8 cellular contexts compared by ENCODE assay signal in the genomic region with DNA sequence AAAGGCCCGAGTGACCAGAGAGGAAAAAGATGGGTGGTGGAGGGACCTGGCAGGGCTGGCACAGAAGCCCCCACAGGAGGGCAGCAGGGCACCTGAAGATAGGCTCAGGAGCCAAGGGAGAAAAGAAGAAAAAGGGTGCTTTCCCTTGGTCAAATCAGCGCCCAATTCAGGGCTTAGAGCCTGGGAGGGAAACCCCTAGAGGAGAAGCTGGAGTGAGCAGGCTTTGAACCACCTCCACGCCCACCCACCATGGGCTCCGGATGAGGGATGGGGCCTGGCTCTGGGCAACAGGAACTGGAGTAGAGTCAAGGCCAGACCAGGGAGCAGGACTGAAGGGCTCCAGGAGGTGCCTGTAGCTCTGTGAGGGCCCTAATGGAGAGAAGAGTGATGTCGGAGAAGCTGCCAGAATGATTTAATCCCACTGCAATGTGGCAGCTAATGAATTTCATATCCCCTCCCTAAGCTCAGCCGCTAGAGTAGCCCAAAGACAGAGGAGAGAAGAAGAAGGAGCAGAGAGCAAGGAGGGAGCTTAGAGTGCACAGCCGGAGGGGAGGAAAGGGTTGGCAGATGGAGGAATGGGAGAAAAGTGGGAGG. TPM values are rescaled to one million over a fixed set of nuclear protein-coding genes. Genes with fewer than 3 reads are reported as not detected.
A peak's percentile ranks its signal among the peaks of the same experiment; 100 is the strongest.
DNase-seq lines count a peak whose midpoint lies in the region; ATAC-seq and TF ChIP-seq lines count a peak whose summit lies in the region.

No MANE protein-coding gene starts in this region.

- no peaks in the 10 kb centered on the region for H3K36me3 ChIP-seq in SU-DHL-6 (ENCODE audit: low read length)
- no peaks in the 10 kb centered on the region for H3K36me3 ChIP-seq in skeletal muscle tissue (ENCODE audit: control insufficient read depth in 3 of 3, insufficient read depth in 3 of 3, low read length in 3 of 3)
- H3K36me3 ChIP-seq in CD8-positive, alpha-beta T cell (ENCODE audit: insufficient read depth, low read length) = no peaks in the 10 kb centered on the region

- peaks cover 35% of the 10 kb centered on the region for H3F3A ChIP-seq in SU-DHL-6 (ENCODE audit: insufficient read depth)

- H3K4me1 ChIP-seq in skeletal muscle tissue (ENCODE audit: control insufficient read depth in 3 of 3, insufficient read depth in 3 of 3, low read length in 3 of 3) = peaks cover 32 to 40% (median 33%) of the 10 kb centered on the region in 3 donors
- no peaks in the 10 kb centered on the region for H3K4me1 ChIP-seq in CD8-positive, alpha-beta T cell (ENCODE audit: insufficient read depth, low read length)

- no peaks in the 10 kb centered on the region for H4K20me1 ChIP-seq in SU-DHL-6 (ENCODE audit: low read depth, low read length)

- peaks cover 41% of the 10 kb centered on the region for H3K27me3 Mint-ChIP-seq in CD8-positive, alpha-beta T cell (ENCODE audit: low read depth)

- no peak overlapping the region for H3K4me2 ChIP-seq in SU-DHL-6 (ENCODE audit: low read depth, low read length, poor library complexity, severe bottlenecking)

- DNase-seq in GM12865 (ENCODE audit: low read depth) (peak; percentile 9), left cardiac atrium (no peak), GM20000 (ENCODE audit: low spot score) (no peak), SW 1271 (lab: John Stamatoyannopoulos, UW) (no peak)
- DNase-seq in CD8-positive, alpha-beta T cell = no peak

- no peaks in the 10 kb centered on the region for H3K27me3 ChIP-seq in SU-DHL-6 (ENCODE audit: low read length)
- H3K27me3 ChIP-seq in skeletal muscle tissue (ENCODE audit: control insufficient read depth in 3 of 3, insufficient read depth in 3 of 3, low read length in 3 of 3) = peaks cover 0 to 2% (median 0%) of the 10 kb centered on the region in 3 donors
- H3K27me3 ChIP-seq in CD8-positive, alpha-beta T cell (ENCODE audit: insufficient read depth, low read length) = no peaks in the 10 kb centered on the region

- no peak overlapping the region for H3K27ac Mint-ChIP-seq in CD8-positive, alpha-beta T cell

- no peaks in the 10 kb centered on the region for H3K9me3 ChIP-seq in SU-DHL-6 (ENCODE audit: insufficient read depth, low read length)
- H3K9me3 ChIP-seq in skeletal muscle tissue (ENCODE audit: control insufficient read depth in 3 of 3, low read length in 3 of 3) = no peaks in the 10 kb centered on the region
- H3K9me3 ChIP-seq in CD8-positive, alpha-beta T cell (ENCODE audit: low read length) = no peaks in the 10 kb centered on the region

- intact Hi-C loops in left cardiac atrium (cut with DNase I) = no loop called here
- intact Hi-C loops in CD8-positive, alpha-beta T cell (cut with DNase I, micrococcal nuclease) = no loop called here

- H3K36me3 Mint-ChIP-seq in CD8-positive, alpha-beta T cell = no peaks in the 10 kb centered on the region

- no peaks in the 10 kb centered on the region for H3K79me2 ChIP-seq in SU-DHL-6 (ENCODE audit: insufficient read depth, low read length)

- H2AFZ ChIP-seq in SU-DHL-6 (ENCODE audit: low read depth, low read length, severe bottlenecking) = no peak overlapping the region

- H3K4me1 Mint-ChIP-seq in CD8-positive, alpha-beta T cell (ENCODE audit: low read depth) = no peaks in the 10 kb centered on the region

- no peak overlapping the region for H3K4me3 Mint-ChIP-seq in CD8-positive, alpha-beta T cell

- CTCF ChIA-PET in CD8-positive, alpha-beta T cell (lab: Charles Lee) = interaction anchor here (0.7 to 1.2 kb wide), 2 partner anchors 24 to 196 kb away, joined by 3 to 4 read pairs; no protein-coding TSS in a partner anchor

- no peak for TF ChIP-seq CTCF in GM12865 (IDR thresholded peaks at IDR 0.05; ENCODE audit: insufficient read depth, low read depth, low read length, missing control alignments)
- peak; percentile 45 for TF ChIP-seq CTCF in SU-DHL-6 (IDR thresholded peaks at IDR 0.05; ENCODE audit: insufficient read depth, low read length, poor library complexity, severe bottlenecking)
- no peak for TF ChIP-seq CTCF in CD8-positive, alpha-beta T cell (IDR thresholded peaks at IDR 0.05)
- no peak for TF ChIP-seq CTCF in GM20000 (IDR thresholded peaks at IDR 0.05; ENCODE audit: extremely low read depth, missing control alignments)

- POLR2A ChIA-PET in CD8-positive, alpha-beta T cell (lab: Charles Lee) = no interaction called here

- H3K9ac ChIP-seq in SU-DHL-6 (ENCODE audit: low read length) (peak overlapping the region; percentile 50), skeletal muscle tissue (ENCODE audit: low read depth in 1 of 3, low read length in 3 of 3) (peak overlapping the region in 1 of 3 donors; percentile 11)

- H3K27ac ChIP-seq in SU-DHL-6 (ENCODE audit: low read depth, low read length) = peak overlapping the region; percentile 99
- peak overlapping the region; percentile 15 for H3K27ac ChIP-seq in skeletal muscle tissue (ENCODE audit: low read depth, low read length)
- no peak overlapping the region for H3K27ac ChIP-seq in CD8-positive, alpha-beta T cell (ENCODE audit: low read depth, low read length)

- ATAC-seq in left cardiac atrium = peak; percentile 12 to 68
- no peak for ATAC-seq in CD8-positive, alpha-beta T cell
- ATAC-seq in GM21576 (IDR thresholded peaks at IDR 0.05; ENCODE audit: unreplicated experiment) = no peak

- no peak overlapping the region for H3K4me3 ChIP-seq in GM12865 (ENCODE audit: low read depth, low read length)
- no peak overlapping the region for H3K4me3 ChIP-seq in SU-DHL-6 (ENCODE audit: insufficient read depth, low read length, poor library complexity, severe bottlenecking)
- H3K4me3 ChIP-seq in skeletal muscle tissue (ENCODE audit: low read length in 3 of 3) = no peak overlapping the region
- H3K4me3 ChIP-seq in CD8-positive, alpha-beta T cell (ENCODE audit: low read depth, low read length) = no peak overlapping the region

- no peaks in the 10 kb centered on the region for H3K9me2 ChIP-seq in SU-DHL-6 (replicated peaks; ENCODE audit: insufficient read depth, low read length)

- H3K9me3 Mint-ChIP-seq in CD8-positive, alpha-beta T cell = no peaks in the 10 kb centered on the region

RNA-seq across cellular contexts. Expression of a gene that starts 12.0 kb away (rescaled TPM):
- total RNA-seq in left cardiac atrium = 10 to 100 TPM; 47.4 to 71.7 TPM
- total RNA-seq in skeletal muscle tissue = 1.0 TPM
- total RNA-seq in CD8-positive, alpha-beta T cell = not detected

RNA-seq across cellular contexts. Expression of a gene that starts 30.4 kb away (rescaled TPM):
- not detected for total RNA-seq in left cardiac atrium
- total RNA-seq in skeletal muscle tissue = not detected
- not detected for total RNA-seq in CD8-positive, alpha-beta T cell

Comparison
In these comparisons a context has a peak if more than half of its experiments do, and no peak if none do; other contexts are left out.
1. ATAC-seq: peak in left cardiac atrium (2 of 2); none in CD8-positive, alpha-beta T cell (single experiment) and GM21576 (single experiment).
2. RNA of a gene that starts 12.0 kb away (total RNA-seq): 47.4 to 71.7 TPM in left cardiac atrium; 1.0 TPM in skeletal muscle tissue (single experiment) and not detected in CD8-positive, alpha-beta T cell; every median in the first group is over 10 times any median in the second.